22 cellular contexts compared by ENCODE assay signal in genomic region chr13:23804166-23804565, GRCh38.
DNase-seq lines count a peak whose midpoint lies in the region; ATAC-seq and TF ChIP-seq lines count a peak whose summit lies in the region.
"Had no signal": no experiment of that assay in that cellular context is flagged by ENCODE, and none has a peak within 500 bp of the region (broad histone marks: within the 10 kb centered on the region; RNA-seq: fewer than 3 reads in every experiment).

No MANE protein-coding gene starts in this region.

- no peaks in the 10 kb centered on the region for H3K36me3 ChIP-seq in HEK293 (ENCODE audit: control insufficient read depth in 2 of 2, insufficient read depth in 1 of 2, low read length in 2 of 2)
- peaks cover 3% of the 10 kb centered on the region; the same call in 1 of the 2 replicates for H3K36me3 ChIP-seq in IMR-90 (ENCODE audit: control insufficient read depth, insufficient read depth, low read length)
- H3K36me3 ChIP-seq: BE2C had no signal

- H3K36me3 Mint-ChIP-seq in type B pancreatic cell, result peaks cover 33% of the 10 kb centered on the region

- 0 out of 2 replicates have a peak overlapping the region, but pooled peaks have one; percentile 39 for H3K18ac ChIP-seq in IMR-90 (ENCODE audit: low read depth, low read length)

- no peak overlapping the region for H3K27ac Mint-ChIP-seq in type B pancreatic cell
- H3K27ac Mint-ChIP-seq: CD14-positive monocyte; CD4-positive, alpha-beta memory T cell; CD4-positive, CD25-positive, alpha-beta regulatory T cell; CD8-positive, alpha-beta memory T cell had no signal

- H3K9me3 ChIP-seq in HEK293 (ENCODE audit: control insufficient read depth, insufficient read depth, low read depth, low read length) (no peaks in the 10 kb centered on the region), IMR-90 (ENCODE audit: control insufficient read depth, insufficient read depth, low read length) (no peaks in the 10 kb centered on the region)
- H3K9me3 ChIP-seq: BE2C, BLaER1 had no signal

- WGBS in IMR-90 (ENCODE audit: extremely low coverage in 2 of 2, insufficient read length in 1 of 2), 2 experiments, result no CpG with 5 or more reads among the region's 1 CpG

- H2AK9ac ChIP-seq in IMR-90 (replicated peaks; ENCODE audit: low read depth, low read length, poor library complexity), result no peak overlapping the region

- H4K8ac ChIP-seq in IMR-90 (ENCODE audit: low read depth in 2 of 2, low read length in 2 of 2), result no peak overlapping the region

- H4K5ac ChIP-seq in IMR-90 (ENCODE audit: low read depth, low read length), result no peak overlapping the region

- TF ChIP-seq POLR2A in IMR-90 (IDR thresholded peaks at IDR 0.05; ENCODE audit: low read depth, low read length), result no peak

- H3K4me2 ChIP-seq in IMR-90 (ENCODE audit: low read depth, low read length), result no peak overlapping the region
- H3K4me2 ChIP-seq: BLaER1 had no signal

- H3K27me3 ChIP-seq in IMR-90 (ENCODE audit: control insufficient read depth, insufficient read depth, low read length), result no peaks in the 10 kb centered on the region
- H3K27me3 ChIP-seq: BE2C, BLaER1 had no signal

- no peak for DNase-seq in IMR-90
- DNase-seq in fibroblast of villous mesenchyme (ENCODE audit: low read depth), result peak; percentile 71
- DNase-seq in type B pancreatic cell (ENCODE audit: extremely low spot score, unreplicated experiment), result no peak
- DNase-seq in cerebellum (ENCODE audit: low spot score), result no peak
- DNase-seq: 8988T; ACHN; BE2C; C1 segment of cervical spinal cord; CD4-positive, alpha-beta memory T cell; CD4-positive, CD25-positive, alpha-beta regulatory T cell; CD8-positive, alpha-beta memory T cell; COR-L47; DMS153; DMS53; DMS79; DND-41; EL; GDM1 had no signal

- H3K27ac ChIP-seq in HEK293 (ENCODE audit: extremely low read depth, low read depth, low read length), result no peak overlapping the region
- H3K27ac ChIP-seq in IMR-90 (ENCODE audit: insufficient read depth, low read length), result no peak overlapping the region
- H3K27ac ChIP-seq: BLaER1 had no signal

- H3K4me3 ChIP-seq in HEK293 (ENCODE audit: low read depth, low read length), result no peak overlapping the region
- H3K4me3 ChIP-seq in IMR-90 (ENCODE audit: insufficient read depth, low read depth, low read length), result no peak overlapping the region
- H3K4me3 ChIP-seq in fibroblast of villous mesenchyme (ENCODE audit: low read depth, low read length), result no peak overlapping the region
- H3K4me3 ChIP-seq: BLaER1, GM12878 had no signal

- H2BK15ac ChIP-seq in IMR-90 (ENCODE audit: low read depth, low read length), result no peak overlapping the region

- no peak overlapping the region for H2BK5ac ChIP-seq in IMR-90 (ENCODE audit: low read depth, low read length, poor library complexity, severe bottlenecking)

- CTCF ChIA-PET in HEK293 (lab: Yijun Ruan, JAX) (no interaction called here), IMR-90 (lab: Yijun Ruan, JAX) (interaction anchor here (1.2 kb wide), 1 partner anchor 49 kb away, joined by 3 read pairs; no protein-coding TSS in a partner anchor)

- H3K4me1 ChIP-seq in HEK293 (ENCODE audit: control insufficient read depth, insufficient read depth, low read length) (no peaks in the 10 kb centered on the region), IMR-90 (ENCODE audit: control insufficient read depth, insufficient read depth, low read length) (peaks cover 10% of the 10 kb centered on the region)

- H2BK120ac ChIP-seq in IMR-90 (ENCODE audit: low read depth, low read length), result no peak overlapping the region

- TF ChIP-seq RAD21 in IMR-90 (IDR thresholded peaks at IDR 0.05; ENCODE audit: low read length), result no peak

- no peak overlapping the region for H3K4me3 Mint-ChIP-seq in type B pancreatic cell
- H3K4me3 Mint-ChIP-seq: CD14-positive monocyte; CD4-positive, alpha-beta memory T cell; CD4-positive, CD25-positive, alpha-beta regulatory T cell; CD8-positive, alpha-beta memory T cell had no signal

- no peak overlapping the region for H3K23ac ChIP-seq in IMR-90 (ENCODE audit: low read depth, low read length)

- H2BK20ac ChIP-seq in IMR-90 (ENCODE audit: low read depth, low read length), result no peak overlapping the region

- no peak overlapping the region for H3K14ac ChIP-seq in IMR-90 (replicated peaks; ENCODE audit: low read depth, low read length)

- intact Hi-C loops in IMR-90 (cut with micrococcal nuclease), result no loop called here

- no peak for ATAC-seq in IMR-90 (ENCODE audit: low read depth)
- ATAC-seq: GM12878 had no signal

- no peak overlapping the region for H2AK5ac ChIP-seq in IMR-90 (ENCODE audit: low read depth, low read length)

- dilution Hi-C loops in IMR-90 (cut with HindIII; ENCODE audit: low sequenced_read_pairs, unreplicated experiment), result no loop called here

- no peak overlapping the region for H3K9ac ChIP-seq in IMR-90 (ENCODE audit: low read depth, low read length)
- H3K9ac ChIP-seq: BLaER1 had no signal

- H4K20me1 ChIP-seq in IMR-90 (ENCODE audit: insufficient read depth, low read length), result no peaks in the 10 kb centered on the region
- H4K20me1 ChIP-seq: BLaER1 had no signal

- no peak overlapping the region for H2AFZ ChIP-seq in IMR-90 (replicated peaks; ENCODE audit: low read length, poor library complexity)

- H3K27me3 Mint-ChIP-seq in type B pancreatic cell, result no peaks in the 10 kb centered on the region
- H3K27me3 Mint-ChIP-seq: CD4-positive, alpha-beta memory T cell; CD4-positive, CD25-positive, alpha-beta regulatory T cell; CD8-positive, alpha-beta memory T cell had no signal

- H4K91ac ChIP-seq in IMR-90 (ENCODE audit: insufficient read depth, low read depth, low read length), result no peak overlapping the region

- no peak for TF ChIP-seq CTCF in HEK293 (tag by site-specific recombination; IDR thresholded peaks at IDR 0.05)
- TF ChIP-seq CTCF in IMR-90 (conservative IDR thresholded peaks at IDR 0.05; ENCODE audit: low read depth, low read length), result no peak
- TF ChIP-seq CTCF in fibroblast of villous mesenchyme (IDR thresholded peaks at IDR 0.05; ENCODE audit: insufficient read depth, low read depth, low read length), result no peak
- no peak for TF ChIP-seq CTCF in type B pancreatic cell (conservative IDR thresholded peaks at IDR 0.05)

- POLR2A ChIA-PET in HEK293 (lab: Yijun Ruan, JAX), result no interaction called here
- POLR2A ChIA-PET in IMR-90 (lab: Charles Lee; ENCODE audit: unreplicated experiment), result interaction anchor here (0.6 kb wide), 1 partner anchor 8 kb away, joined by 3 read pairs; no protein-coding TSS in a partner anchor

- H3K79me1 ChIP-seq in IMR-90 (ENCODE audit: low read depth in 1 of 2, low read length in 2 of 2), result no peaks in the 10 kb centered on the region

- H3K9me3 Mint-ChIP-seq in type B pancreatic cell, result peaks cover 4% of the 10 kb centered on the region
- H3K9me3 Mint-ChIP-seq: CD8-positive, alpha-beta memory T cell had no signal

- BruUV-seq in IMR-90 (replicated peaks; lab: Mats Ljungman, UMichigan), result no TSS peak

- H3K56ac ChIP-seq in IMR-90 (ENCODE audit: extremely low read depth, insufficient read depth, low read length), result no peak overlapping the region

- in situ Hi-C loops in IMR-90 (cut with MboI; ENCODE audit: low sequenced_read_pairs), result no loop called here

- H3K4me1 Mint-ChIP-seq in type B pancreatic cell (ENCODE audit: unreplicated experiment), result peaks cover 5% of the 10 kb centered on the region
- H3K4me1 Mint-ChIP-seq: CD14-positive monocyte had no signal

- H3K9me1 ChIP-seq in IMR-90 (ENCODE audit: insufficient read depth, low read length), result peaks cover 3% of the 10 kb centered on the region; the same call in 1 of the 2 replicates

- H3K4ac ChIP-seq in IMR-90 (ENCODE audit: low read depth, low read length), result no peak overlapping the region

TF ChIP-seq in HEK293, 187 proteins besides CTCF, POLR2A, EP300 and RAD21 (continues in another document):
- no peak for TF ChIP-seq ZNF214 (tag by site-specific recombination; IDR thresholded peaks at IDR 0.05; ENCODE audit: borderline replicate concordance)
- TF ChIP-seq ZNF248 (tag by site-specific recombination; IDR thresholded peaks at IDR 0.05), result no peak
- TF ChIP-seq ZNF157 (tag by site-specific recombination; IDR thresholded peaks at IDR 0.05), result no peak
- no peak for TF ChIP-seq ZNF211 (tag by site-specific recombination; IDR thresholded peaks at IDR 0.05; ENCODE audit: low read depth)
- no peak for TF ChIP-seq GLIS2 (tag by site-specific recombination; IDR thresholded peaks at IDR 0.05)
- no peak for TF ChIP-seq RBAK (tag by site-specific recombination; IDR thresholded peaks at IDR 0.05)
- TF ChIP-seq ZNF341 (tag by site-specific recombination; IDR thresholded peaks at IDR 0.05; ENCODE audit: low read depth), result no peak
- no peak for TF ChIP-seq ZNF596 (tag by site-specific recombination; IDR thresholded peaks at IDR 0.05)
- no peak for TF ChIP-seq ZNF571 (tag by site-specific recombination; IDR thresholded peaks at IDR 0.05)
- peak; percentile 61 for TF ChIP-seq ZNF549 (tag by site-specific recombination; IDR thresholded peaks at IDR 0.05)
- no peak for TF ChIP-seq ZNF114 (tag by site-specific recombination; IDR thresholded peaks at IDR 0.05)
- peak; percentile 98 for TF ChIP-seq ZNF266 (tag by site-specific recombination; IDR thresholded peaks at IDR 0.05; ENCODE audit: low read depth)

TF ChIP-seq in IMR-90, 13 proteins besides CTCF, POLR2A, EP300 and RAD21:
- TF ChIP-seq MXI1 (IDR thresholded peaks at IDR 0.05; ENCODE audit: borderline replicate concordance, low read depth, low read length), result no peak
